ENCODE assay signal across 25 cellular contexts in genomic region chr9:123336959-123337358, GRCh38. TPM values are rescaled to one million over a fixed set of nuclear protein-coding genes. Genes with fewer than 3 reads are reported as not detected.
DNase-seq lines count a peak whose midpoint lies in the region; ATAC-seq and TF ChIP-seq lines count a peak whose summit lies in the region.
"Had no signal": no experiment of that assay in that cellular context is flagged by ENCODE, and none has a peak within 500 bp of the region (broad histone marks: within the 10 kb centered on the region; RNA-seq: fewer than 3 reads in every experiment).

No MANE protein-coding gene starts in this region.

- no peaks in the 10 kb centered on the region for H3K79me1 ChIP-seq in mesenchymal stem cell (replicated peaks; ENCODE audit: low read length, poor library complexity, severe bottlenecking)

- no peak overlapping the region for H3K18ac ChIP-seq in mesenchymal stem cell (ENCODE audit: low read depth in 1 of 2, low read length in 2 of 2)

- no peak overlapping the region for H3K9ac ChIP-seq in MM.1S (ENCODE audit: low read length)
- H3K9ac ChIP-seq in mesenchymal stem cell (ENCODE audit: low read length): no peak overlapping the region
- H3K9ac ChIP-seq: KMS-11, SK-N-SH had no signal

- peaks cover 29% of the 10 kb centered on the region for H3F3A ChIP-seq in MM.1S (ENCODE audit: insufficient read depth, low read length)

- CTCF ChIA-PET in activated B cell treated with CpG ODN at 0.5 μM for 24 hours (lab: Charles Lee): interaction anchor here (2.8 kb wide), 1 partner anchor 112 kb away, joined by 15 read pairs; no protein-coding TSS in a partner anchor

- H3K79me2 ChIP-seq in MM.1S (ENCODE audit: low read length): no peaks in the 10 kb centered on the region

- no peak overlapping the region for H2BK15ac ChIP-seq in mesenchymal stem cell (ENCODE audit: low read depth, poor library complexity, severe bottlenecking)

- H3K4me3 ChIP-seq in MM.1S (ENCODE audit: low read length): no peak overlapping the region
- no peak overlapping the region for H3K4me3 ChIP-seq in mesenchymal stem cell (ENCODE audit: insufficient read depth in 1 of 2, low read depth in 1 of 2, low read length in 2 of 2)
- H3K4me3 ChIP-seq in thyroid gland (replicated peaks in 1 of 3): no peak overlapping the region
- H3K4me3 ChIP-seq in SJCRH30: no peak overlapping the region
- no peak overlapping the region for H3K4me3 ChIP-seq in tibial artery
- H3K4me3 ChIP-seq: GM23338, PC-9 had no signal

- H3K36me3 Mint-ChIP-seq in activated B cell treated with CpG ODN at 0.5 μM for 24 hours (ENCODE audit: low read depth): no peaks in the 10 kb centered on the region
- H3K36me3 Mint-ChIP-seq: CD8-positive, alpha-beta T cell; T-cell had no signal

- H3K27ac ChIP-seq in MM.1S (ENCODE audit: low read length): no peak overlapping the region; the same call in 1 of the 2 replicates
- no peak overlapping the region for H3K27ac ChIP-seq in mesenchymal stem cell (ENCODE audit: low read length, poor library complexity, severe bottlenecking)
- peak overlapping the region in 2 of 3 donors; percentile 73 to 83 for H3K27ac ChIP-seq in thyroid gland
- no peak overlapping the region for H3K27ac ChIP-seq in SJCRH30
- H3K27ac ChIP-seq in tibial artery: no peak overlapping the region
- H3K27ac ChIP-seq: PC-9 had no signal

- no peak overlapping the region for H2AFZ ChIP-seq in MM.1S (ENCODE audit: low read length)
- H2AFZ ChIP-seq in mesenchymal stem cell (ENCODE audit: low read depth, low read length): no peak overlapping the region
- H2AFZ ChIP-seq: GM23338, PC-9 had no signal

- no peak overlapping the region for H3K14ac ChIP-seq in mesenchymal stem cell (ENCODE audit: low read length in 2 of 2)

- no peaks in the 10 kb centered on the region for H3K9me2 ChIP-seq in MM.1S (replicated peaks; ENCODE audit: insufficient read depth, low read length)
- H3K9me2 ChIP-seq: SK-N-SH had no signal

- no peak overlapping the region for H2BK5ac ChIP-seq in mesenchymal stem cell (ENCODE audit: low read depth, low read length, poor library complexity, severe bottlenecking)

- H4K8ac ChIP-seq in mesenchymal stem cell (ENCODE audit: low read length): no peak overlapping the region

- H4K91ac ChIP-seq in mesenchymal stem cell (ENCODE audit: low read length): no peak overlapping the region

- H3K27me3 ChIP-seq in MM.1S (replicated peaks; ENCODE audit: insufficient read depth, low read length) (no peaks in the 10 kb centered on the region), mesenchymal stem cell (ENCODE audit: control insufficient read depth in 1 of 2, insufficient read depth in 1 of 2, low read length in 2 of 2) (peaks cover 0 to 20% of the 10 kb centered on the region in 2 experiments), thyroid gland (no peaks in the 10 kb centered on the region), SJCRH30 (no peaks in the 10 kb centered on the region), tibial artery (no peaks in the 10 kb centered on the region)

- H2AK5ac ChIP-seq in mesenchymal stem cell (ENCODE audit: low read length, severe bottlenecking): peak overlapping the region; percentile 79

- H3K4ac ChIP-seq in mesenchymal stem cell (ENCODE audit: low read depth in 1 of 2, low read length in 2 of 2): no peak overlapping the region

- H2BK12ac ChIP-seq in mesenchymal stem cell (ENCODE audit: low read length in 2 of 2): no peak overlapping the region

- H3K36me3 ChIP-seq in MM.1S (replicated peaks; ENCODE audit: insufficient read depth, low read length): no peaks in the 10 kb centered on the region
- no peaks in the 10 kb centered on the region for H3K36me3 ChIP-seq in mesenchymal stem cell (ENCODE audit: control insufficient read depth in 1 of 2, insufficient read depth in 2 of 2, low read depth in 1 of 2, low read length in 2 of 2)
- H3K36me3 ChIP-seq in thyroid gland: no peaks in the 10 kb centered on the region
- no peaks in the 10 kb centered on the region for H3K36me3 ChIP-seq in SJCRH30
- H3K36me3 ChIP-seq in tibial artery: no peaks in the 10 kb centered on the region

- H2BK120ac ChIP-seq in mesenchymal stem cell (ENCODE audit: low read depth, low read length): no peak overlapping the region

- no peaks in the 10 kb centered on the region for H4K20me1 ChIP-seq in MM.1S (ENCODE audit: insufficient read depth, low read length)

- H3K27ac Mint-ChIP-seq in activated B cell treated with CpG ODN at 0.5 μM for 24 hours: peak overlapping the region; percentile 86
- H3K27ac Mint-ChIP-seq: CD8-positive, alpha-beta T cell; GM23338 had no signal

- DNase-seq in MM.1S: no peak
- no peak for DNase-seq in activated B cell treated with CpG ODN at 0.5 μM for 24 hours
- no peak for DNase-seq in mesenchymal stem cell
- DNase-seq in thyroid gland: no peak
- no peak for DNase-seq in SJCRH30
- no peak for DNase-seq in tibial artery
- DNase-seq: CD8-positive, alpha-beta T cell; DMS53; EL; HCEC 1CT; NCI-H1105 treated with DMSO at 0.1 percent for 48 hours; NCI-H1694; NCI-H2081; NCI-H2171; NCI-H345; NCI-H524 treated with DMSO at 0.1 percent for 48 hours; NCI-H82; PC-9; SHP77; SK-N-SH; T-cell had no signal

- H3K9me3 Mint-ChIP-seq in activated B cell treated with CpG ODN at 0.5 μM for 24 hours: no peaks in the 10 kb centered on the region
- H3K9me3 Mint-ChIP-seq: CD8-positive, alpha-beta T cell; GM23338; T-cell had no signal

- POLR2A ChIA-PET in activated B cell treated with CpG ODN at 0.5 μM for 24 hours (lab: Charles Lee): interaction anchor here (0.5 to 13.0 kb wide), 4 partner anchors 16 to 111 kb away, joined by 3 to 304 read pairs (median 45); no protein-coding TSS in a partner anchor

- H3K4me1 ChIP-seq in MM.1S (ENCODE audit: low read length): peaks cover 58% of the 10 kb centered on the region
- peaks cover 33% of the 10 kb centered on the region for H3K4me1 ChIP-seq in mesenchymal stem cell (ENCODE audit: control insufficient read depth, insufficient read depth, low read depth, low read length)
- H3K4me1 ChIP-seq in thyroid gland: peaks cover 30 to 36% of the 10 kb centered on the region in 2 donors
- H3K4me1 ChIP-seq in SJCRH30: peaks cover 5% of the 10 kb centered on the region
- peaks cover 0 to 29% (median 9%) of the 10 kb centered on the region in 4 donors for H3K4me1 ChIP-seq in tibial artery

- no peak overlapping the region for H3K4me3 Mint-ChIP-seq in activated B cell treated with CpG ODN at 0.5 μM for 24 hours
- H3K4me3 Mint-ChIP-seq: CD8-positive, alpha-beta T cell; GM23338; T-cell had no signal

- no peaks in the 10 kb centered on the region for H3K27me3 Mint-ChIP-seq in activated B cell treated with CpG ODN at 0.5 μM for 24 hours
- H3K27me3 Mint-ChIP-seq: T-cell had no signal

- intact Hi-C loops in activated B cell treated with CpG ODN at 0.5 μM for 24 hours (cut with micrococcal nuclease): no loop called here
- intact Hi-C loops in thyroid gland (cut with DNase I): no loop called here
- intact Hi-C loops in tibial artery (cut with DNase I; ENCODE audit: low total_unique reads): no loop called here

- no peak overlapping the region for H3K23ac ChIP-seq in mesenchymal stem cell (ENCODE audit: low read length in 2 of 2)

- H3K9me3 ChIP-seq in MM.1S (replicated peaks; ENCODE audit: insufficient read depth, low read length) (no peaks in the 10 kb centered on the region), mesenchymal stem cell (ENCODE audit: control insufficient read depth, low read length) (no peaks in the 10 kb centered on the region), thyroid gland (no peaks in the 10 kb centered on the region), SJCRH30 (replicated peaks) (no peaks in the 10 kb centered on the region), tibial artery (no peaks in the 10 kb centered on the region)
- H3K9me3 ChIP-seq: SK-N-SH had no signal

- peaks cover 92% of the 10 kb centered on the region for H3K4me1 Mint-ChIP-seq in activated B cell treated with CpG ODN at 0.5 μM for 24 hours

- ATAC-seq in activated B cell treated with CpG ODN at 0.5 μM for 24 hours (ENCODE audit: low read depth): no peak
- ATAC-seq in GM19395 (IDR thresholded peaks at IDR 0.05; ENCODE audit: unreplicated experiment): no peak
- ATAC-seq: CD8-positive, alpha-beta T cell; GM23338; T-cell had no signal

- no peak for TF ChIP-seq POLR2A in thyroid gland (IDR thresholded peaks at IDR 0.05)

- no peak; the same call in 1 of the 2 replicates for TF ChIP-seq CTCF in MM.1S (IDR thresholded peaks at IDR 0.05; ENCODE audit: low read length)
- TF ChIP-seq CTCF in activated B cell treated with CpG ODN at 0.5 μM for 24 hours (IDR thresholded peaks at IDR 0.05): no peak
- TF ChIP-seq CTCF in thyroid gland (IDR thresholded peaks at IDR 0.05): no peak
- TF ChIP-seq CTCF in tibial artery (IDR thresholded peaks at IDR 0.05): no peak

- 0 out of 2 replicates have a peak overlapping the region, but pooled peaks have one; percentile 4 for H3K4me2 ChIP-seq in MM.1S (ENCODE audit: low read depth, low read length)
- H3K4me2 ChIP-seq in mesenchymal stem cell (ENCODE audit: low read length, poor library complexity, severe bottlenecking): no peak overlapping the region
- H3K4me2 ChIP-seq: GM23338, PC-9, SK-N-SH had no signal

RNA-seq across cellular contexts. Expression of gene CRB2, which starts 19.0 kb away (rescaled TPM):
- 1.0 and 1.2 TPM in 2 replicates for total RNA-seq in activated B cell treated with CpG ODN at 0.5 μM for 24 hours
- 0.11 TPM for polyA plus RNA-seq in mesenchymal stem cell (2013, experiment 1 of 2)
- polyA plus RNA-seq in mesenchymal stem cell (2013, experiment 2 of 2): 0.10 TPM
- under 1 TPM in 1 of 4 donors, not detected in 3; 0.11 TPM for total RNA-seq in thyroid gland
- 0.08 TPM in 1 of 2 replicates, not detected in the other for total RNA-seq in SJCRH30 (2014; rRNA removed; shearing (Covaris generic))
- total RNA-seq: CD8-positive, alpha-beta T cell; PC-9 had no signal
- polyA plus RNA-seq: BJ, SK-N-SH had no signal

Comparison
In these comparisons a context has a peak if more than half of its experiments do, and no peak if none do; other contexts are left out.
1. H3K27ac ChIP-seq: peak in thyroid gland (2 of 3); none in MM.1S (single experiment), mesenchymal stem cell (single experiment), SJCRH30 (single experiment) and tibial artery (0 of 2).